ENCODE assay signal across 15 cellular contexts in genomic region chr6:139338845-139339244, GRCh38. TPM values are rescaled to one million over a fixed set of nuclear protein-coding genes. Genes with fewer than 3 reads are reported as not detected.
A peak's percentile ranks its signal among the peaks of the same experiment; 100 is the strongest.
DNase-seq lines count a peak whose midpoint lies in the region; ATAC-seq, FAIRE-seq and TF ChIP-seq lines count a peak whose summit lies in the region.
"Had no signal": no experiment of that assay in that cellular context is flagged by ENCODE, and none has a peak within 500 bp of the region (broad histone marks: within the 10 kb centered on the region; RNA-seq: fewer than 3 reads in every experiment).

No MANE protein-coding gene starts in this region.

- no peaks in the 10 kb centered on the region for H3K36me3 ChIP-seq in colonic mucosa
- H3K36me3 ChIP-seq: thoracic aorta had no signal

- no peak overlapping the region for H3K4me3 Mint-ChIP-seq in T-helper 17 cell
- H3K4me3 Mint-ChIP-seq: activated CD8-positive, alpha-beta T cell treated with anti-CD3 and anti-CD28 coated beads, Interleukin-2, amount 10 ng/mL, durations not matched to agents 7 days and 5 days; T-helper 1 cell treated with Interleukin-12 subunit alpha and Interleukin-12 subunit beta and Interleukin-4 antibody, amounts not matched to agents 30 μg/mL and 1 μg/mL, for 36 hours had no signal

- ATAC-seq in HG03442 (IDR thresholded peaks at IDR 0.05; ENCODE audit: unreplicated experiment): no peak
- ATAC-seq in T-helper 17 cell: no peak
- ATAC-seq: A549; activated CD8-positive, alpha-beta T cell treated with anti-CD3 and anti-CD28 coated beads, Interleukin-2, amount 10 ng/mL, durations not matched to agents 7 days and 5 days; activated naive CD4-positive, alpha-beta T cell treated with anti-CD3 and anti-CD28 coated beads, Interleukin-2, amount 50 U/mL, for 72 hours had no signal

- H3K27me3 ChIP-seq in colonic mucosa: no peaks in the 10 kb centered on the region

- intact Hi-C loops in colonic mucosa (cut with DNase I): no loop called here

- no peak for FAIRE-seq in GM19239 (lab: Jason Lieb, UNC)
- FAIRE-seq: A549 had no signal

- H3K4me3 ChIP-seq in colonic mucosa: no peak overlapping the region
- H3K4me3 ChIP-seq: A549, thoracic aorta had no signal

- H3K27ac ChIP-seq in colonic mucosa: peak overlapping the region; percentile 40
- H3K27ac ChIP-seq: A549, thoracic aorta had no signal

- H3K36me3 Mint-ChIP-seq in T-helper 17 cell (ENCODE audit: low read depth): peaks cover 6% of the 10 kb centered on the region
- H3K36me3 Mint-ChIP-seq: activated naive CD4-positive, alpha-beta T cell treated with anti-CD3 and anti-CD28 coated beads, Interleukin-2, amount 50 U/mL, for 72 hours had no signal

- peaks cover 9% of the 10 kb centered on the region for H3K4me1 Mint-ChIP-seq in T-helper 17 cell

- no peak for TF ChIP-seq CTCF in colonic mucosa (IDR thresholded peaks at IDR 0.05)

- H3K27ac Mint-ChIP-seq in T-helper 17 cell: no peak overlapping the region
- H3K27ac Mint-ChIP-seq: activated CD8-positive, alpha-beta T cell treated with anti-CD3 and anti-CD28 coated beads, Interleukin-2, amount 10 ng/mL, durations not matched to agents 7 days and 5 days; activated naive CD4-positive, alpha-beta T cell treated with anti-CD3 and anti-CD28 coated beads, Interleukin-2, amount 50 U/mL, for 72 hours; T-helper 1 cell treated with Interleukin-12 subunit alpha and Interleukin-12 subunit beta and Interleukin-4 antibody, amounts not matched to agents 30 μg/mL and 1 μg/mL, for 36 hours had no signal

- no peaks in the 10 kb centered on the region for H3K9me3 ChIP-seq in colonic mucosa
- no peaks in the 10 kb centered on the region for H3K9me3 ChIP-seq in T-helper 17 cell (ENCODE audit: control insufficient read depth, low read length, poor library complexity, severe bottlenecking)
- H3K9me3 ChIP-seq: A549, thoracic aorta had no signal

- H3K27me3 Mint-ChIP-seq in T-helper 17 cell: no peaks in the 10 kb centered on the region

- H3K9ac ChIP-seq in colonic mucosa (ENCODE audit: low read depth in 2 of 2, low read length in 2 of 2): no peak overlapping the region

- no peaks in the 10 kb centered on the region for H3K4me1 ChIP-seq in colonic mucosa
- H3K4me1 ChIP-seq: A549 had no signal

- DNase-seq in AG08395 (ENCODE audit: low spot score) (peak; percentile 30), MV-4-11 (lab: John Stamatoyannopoulos, UW) (peak; percentile 96), colonic mucosa (no peak), myocyte (ENCODE audit: low read depth) (peak; percentile 77), medulla oblongata (ENCODE audit: extremely low spot score) (no peak), T-helper 17 cell (no peak), GM19239 (ENCODE audit: insufficient read length, low spot score) (no peak)
- DNase-seq: activated CD8-positive, alpha-beta T cell treated with anti-CD3 and anti-CD28 coated beads, Interleukin-2, amount 10 ng/mL, durations not matched to agents 7 days and 5 days; DMS79 treated with DMSO at 0.1 percent for 48 hours; NCI-H1092 treated with DMSO at 0.1 percent for 48 hours had no signal

RNA-seq across cellular contexts. Expression of gene CITED2, which starts 35.6 kb away (rescaled TPM):
- total RNA-seq in colonic mucosa: 100 to 1,000 TPM; 113 to 119 TPM
- 201 and 218 TPM in 2 replicates for total RNA-seq in myocyte
- polyA plus RNA-seq in myocyte (2012): 129 TPM
- 100 to 1,000 TPM; 156 to 170 TPM for total RNA-seq in T-helper 17 cell

RNA-seq across cellular contexts. Expression of gene TXLNB, which starts 47.0 kb away (rescaled TPM):
- under 1 TPM; 0.22 to 0.29 TPM for total RNA-seq in colonic mucosa
- 65.8 and 77.7 TPM in 2 replicates for total RNA-seq in myocyte
- 13.2 TPM for polyA plus RNA-seq in myocyte (2012)
- total RNA-seq in T-helper 17 cell: under 1 TPM; 0.42 to 0.52 TPM
- polyA plus RNA-seq: A549 had no signal

Comparison
In these comparisons a context has a peak if more than half of its experiments do, and no peak if none do; other contexts are left out.
1. DNase-seq: peak in AG08395 (single experiment), MV-4-11 (single experiment) and myocyte (single experiment); none in colonic mucosa (single experiment), medulla oblongata (single experiment), T-helper 17 cell (0 of 3) and GM19239 (single experiment).
2. RNA of gene TXLNB, which starts 47.0 kb away (total RNA-seq): 65.8 to 77.7 TPM in myocyte; 0.42 to 0.52 TPM in T-helper 17 cell and 0.22 to 0.29 TPM in colonic mucosa; every median in the first group is over 10 times any median in the second.